In the genomic region with DNA sequence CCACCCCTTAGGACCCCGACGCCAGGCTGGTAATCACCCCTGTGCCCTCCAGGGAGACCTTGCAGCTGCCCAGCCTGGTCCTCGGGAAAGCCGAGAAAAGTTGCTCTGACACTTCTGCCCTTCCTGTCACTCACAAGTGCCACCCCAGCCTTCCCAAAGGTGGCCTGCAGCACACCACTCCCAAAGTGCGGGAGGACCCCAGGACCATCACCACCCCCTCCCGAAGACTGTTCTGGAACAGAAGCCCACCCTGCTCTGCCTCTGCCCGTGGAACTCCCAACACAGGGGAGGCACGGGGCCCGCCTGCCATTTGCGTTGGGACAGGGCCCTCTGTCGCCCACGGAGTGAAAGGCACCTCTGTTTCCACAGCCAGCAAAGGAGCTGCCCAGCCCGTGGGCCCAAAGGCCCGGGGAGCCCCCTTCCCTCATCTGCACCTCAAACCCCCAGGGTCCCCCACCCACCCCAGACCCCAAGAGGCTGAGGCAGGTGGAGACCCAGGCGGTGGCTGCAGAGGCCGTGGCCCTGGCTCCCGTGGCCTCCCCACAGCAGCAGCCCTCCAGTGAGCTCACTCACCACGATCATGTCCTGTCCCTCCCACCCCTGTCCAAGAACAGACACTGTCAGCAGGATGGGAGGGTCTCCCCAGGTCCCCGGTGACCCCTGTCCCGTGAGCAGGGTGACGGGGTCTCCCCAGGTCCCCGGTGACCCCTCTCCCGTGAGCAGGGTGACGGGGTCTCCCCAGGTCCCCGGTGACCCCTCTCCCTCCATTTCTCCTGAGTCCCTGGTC, we compare ENCODE assay signal across 1 cellular context.
TF ChIP-seq lines count a peak whose summit lies in the region.

No MANE protein-coding gene starts in this region.

TF ChIP-seq in H1, 55 proteins besides CTCF, POLR2A, EP300 and RAD21:
- TF ChIP-seq SUZ12 (IDR thresholded peaks at IDR 0.05; ENCODE audit: low read length) (no peak), TEAD4 (IDR thresholded peaks at IDR 0.05; ENCODE audit: low read depth, low read length) (no peak), PHF8 (conservative IDR thresholded peaks at IDR 0.05; ENCODE audit: low read depth, low read length) (no peak), BRCA1 (IDR thresholded peaks at IDR 0.05; ENCODE audit: low read depth, low read length) (no peak), SIX5 (IDR thresholded peaks at IDR 0.05; ENCODE audit: low read depth, low read length) (no peak), POU5F1 (IDR thresholded peaks at IDR 0.05; ENCODE audit: low read depth, low read length) (no peak)
